ENCODE assay signal across 8 cellular contexts in the genomic region with DNA sequence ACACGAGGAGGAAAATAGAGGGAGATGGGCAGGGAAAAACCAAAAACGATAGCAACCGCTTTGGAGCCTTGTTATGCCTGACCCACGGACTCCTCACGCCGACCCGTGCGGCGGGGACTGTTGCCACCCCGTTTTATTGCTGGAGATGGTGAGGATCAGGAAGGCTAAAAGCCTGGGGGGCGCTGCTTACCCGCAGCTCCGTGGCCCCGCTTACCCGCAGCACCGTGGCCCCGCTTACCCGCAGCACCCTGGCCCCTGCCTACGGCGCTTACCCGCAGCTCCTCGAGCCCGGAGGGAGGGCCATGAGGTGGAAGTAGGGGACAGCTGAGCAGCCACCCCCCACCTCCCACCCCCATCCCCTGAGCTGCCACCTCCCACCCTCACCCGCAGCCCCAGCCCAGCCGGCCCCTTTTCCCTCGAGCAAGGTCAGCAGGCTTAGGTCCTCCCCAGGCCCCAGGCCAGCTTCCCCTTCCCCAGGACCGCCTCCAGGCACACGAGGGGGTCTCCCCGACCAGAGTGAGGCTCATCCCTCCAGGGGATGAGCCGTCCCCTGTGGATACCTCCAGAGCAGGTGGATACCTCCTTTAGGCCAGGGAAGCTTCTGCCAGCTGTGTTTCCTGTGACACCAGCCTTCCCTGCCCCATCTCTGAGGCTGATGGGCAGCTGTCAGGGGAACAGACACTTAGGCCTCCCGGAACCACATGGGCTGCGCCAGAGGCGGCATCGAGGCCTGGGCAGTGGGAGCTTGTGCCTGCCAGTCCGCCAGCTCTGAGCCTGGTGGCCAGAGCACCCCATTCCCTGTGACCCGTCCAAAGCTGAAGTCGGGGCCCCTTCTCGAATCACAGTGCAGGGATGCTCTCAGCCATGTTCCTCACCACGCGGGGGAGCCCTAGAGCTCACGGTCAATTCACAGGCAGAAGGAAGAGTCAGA.
DNase-seq lines count a peak whose midpoint lies in the region; ATAC-seq and TF ChIP-seq lines count a peak whose summit lies in the region.

No MANE protein-coding gene starts in this region.

- intact Hi-C loops in CD14-positive monocyte (cut with micrococcal nuclease), result loop anchor here (2.0 to 5.0 kb wide), 2 partner anchors 36 to 75 kb away; no protein-coding TSS in a partner anchor

- H3K9me3 Mint-ChIP-seq in CD14-positive monocyte, result peaks cover 0 to 2% (median 0%) of the 10 kb centered on the region in 7 donors

- peak overlapping the region; percentile 56 to 77 for H3K4me3 Mint-ChIP-seq in CD14-positive monocyte

- DNase-seq in CD14-positive monocyte (ENCODE audit: low spot score) (peak; percentile 74), HFF-Myc (ENCODE audit: extremely low read depth, low read depth) (no peak), T-helper 2 cell (peak; percentile 37 to 67 (median 57)), islet precursor cell (peak; percentile 80), NCI-H2227 treated with DMSO at 0.1 percent for 48 hours (lab: John Stamatoyannopoulos, UW) (no peak)
- peak; percentile 78 for DNase-seq in stimulated activated CD4-positive, alpha-beta T cell treated with anti-CD3 and anti-CD28 coated beads, Interleukin-4, amount 100 ng/mL, for 1 hour

- no peak overlapping the region for H3K4me3 ChIP-seq in HFF-Myc (replicated peaks; ENCODE audit: low read depth, low read length)

- ATAC-seq in HG03520 (IDR thresholded peaks at IDR 0.05; ENCODE audit: unreplicated experiment), result no peak

- peaks cover 19% of the 10 kb centered on the region for H3K4me1 Mint-ChIP-seq in CD14-positive monocyte

- TF ChIP-seq CTCF in CD14-positive monocyte (IDR thresholded peaks at IDR 0.05) (peak; percentile 77), HFF-Myc (IDR thresholded peaks at IDR 0.05; ENCODE audit: low read depth, low read length, missing control alignments) (peak; percentile 74)

- H3K27ac ChIP-seq in angular gyrus (ENCODE audit: low read depth, low read length), result peak overlapping the region; percentile 57

- H3K27ac Mint-ChIP-seq in CD14-positive monocyte, result peak overlapping the region in 3 of 7 donors; percentile 41 to 49 (median 45)

- peaks cover 21 to 45% (median 32%) of the 10 kb centered on the region in 3 donors for H3K27me3 Mint-ChIP-seq in CD14-positive monocyte (ENCODE audit: low read depth in 3 of 3)

- H3K36me3 Mint-ChIP-seq in CD14-positive monocyte, result no peaks in the 10 kb centered on the region

Comparison
In these comparisons a context has a peak if more than half of its experiments do, and no peak if none do; other contexts are left out.
1. DNase-seq: peak in CD14-positive monocyte (single experiment), T-helper 2 cell (5 of 5), islet precursor cell (single experiment) and stimulated activated CD4-positive, alpha-beta T cell treated with anti-CD3 and anti-CD28 coated beads, Interleukin-4, amount 100 ng/mL, for 1 hour (single experiment); none in HFF-Myc (single experiment) and NCI-H2227 treated with DMSO at 0.1 percent for 48 hours (single experiment).